In the genomic region with DNA sequence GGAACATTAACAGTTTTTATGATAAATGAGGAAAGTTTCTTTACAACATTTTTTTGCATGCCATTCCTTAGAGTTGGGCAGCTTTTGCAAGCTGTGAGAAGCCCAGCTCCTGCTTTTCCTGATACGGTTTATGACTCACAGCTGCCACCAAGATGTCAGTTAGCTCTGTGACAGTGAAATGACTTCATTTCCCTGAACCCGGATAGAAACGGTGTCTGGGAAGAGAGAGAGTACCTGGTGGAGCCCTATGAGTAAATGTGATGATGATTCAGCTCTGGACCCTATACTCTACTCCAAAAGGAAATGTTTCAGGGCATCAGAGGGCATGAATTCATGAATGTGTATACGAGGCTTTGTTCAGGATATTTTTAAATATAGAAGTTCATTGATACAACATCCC, we compare ENCODE assay signal across 22 cellular contexts.
DNase-seq lines count a peak whose midpoint lies in the region; ATAC-seq lines count a peak whose summit lies in the region.
"Had no signal": no experiment of that assay in that cellular context is flagged by ENCODE, and none has a peak within 500 bp of the region (broad histone marks: within the 10 kb centered on the region; RNA-seq: fewer than 3 reads in every experiment).

No MANE protein-coding gene starts in this region.

- H3K4me1 Mint-ChIP-seq in CD4-positive, alpha-beta memory T cell, result no peaks in the 10 kb centered on the region
- H3K4me1 Mint-ChIP-seq: H9 had no signal

- no peak overlapping the region for H3K27ac Mint-ChIP-seq in CD4-positive, alpha-beta memory T cell
- H3K27ac Mint-ChIP-seq: H9; natural killer cell treated with Interleukin-12 subunit alpha and Interleukin-12 subunit beta and Interleukin-15 and Interleukin-18, amount 100 ng/mL, for 72 hours had no signal

- intact Hi-C loops in CD4-positive, alpha-beta memory T cell (cut with micrococcal nuclease), result no loop called here

- H3K4me3 Mint-ChIP-seq in CD4-positive, alpha-beta memory T cell, result no peak overlapping the region
- H3K4me3 Mint-ChIP-seq: H9; natural killer cell treated with Interleukin-12 subunit alpha and Interleukin-12 subunit beta and Interleukin-15 and Interleukin-18, amount 100 ng/mL, for 72 hours had no signal

- H3K4me1 ChIP-seq in CD4-positive, alpha-beta memory T cell (ENCODE audit: insufficient read depth, low read length), result no peaks in the 10 kb centered on the region
- H3K4me1 ChIP-seq: BE2C, transverse colon had no signal

- H3K27me3 ChIP-seq in CD4-positive, alpha-beta memory T cell (ENCODE audit: insufficient read depth, low read length), result no peaks in the 10 kb centered on the region
- H3K27me3 ChIP-seq: BE2C, transverse colon had no signal

- no peaks in the 10 kb centered on the region for H3K27me3 Mint-ChIP-seq in CD4-positive, alpha-beta memory T cell

- no peaks in the 10 kb centered on the region for H3K36me3 Mint-ChIP-seq in CD4-positive, alpha-beta memory T cell
- H3K36me3 Mint-ChIP-seq: natural killer cell treated with Interleukin-12 subunit alpha and Interleukin-12 subunit beta and Interleukin-15 and Interleukin-18, amount 100 ng/mL, for 72 hours had no signal

- POLR2A ChIA-PET in CD4-positive, alpha-beta memory T cell (lab: Charles Lee; ENCODE audit: partially characterized antibody), result no interaction called here

- H3K36me3 ChIP-seq in CD4-positive, alpha-beta memory T cell (ENCODE audit: insufficient read depth, low read length), result no peaks in the 10 kb centered on the region
- H3K36me3 ChIP-seq: BE2C, transverse colon had no signal

- no peak overlapping the region for H3K4me3 ChIP-seq in CD4-positive, alpha-beta memory T cell (ENCODE audit: low read length in 2 of 2)
- H3K4me3 ChIP-seq: transverse colon had no signal

- no peak for ATAC-seq in HG02870 (IDR thresholded peaks at IDR 0.05; ENCODE audit: unreplicated experiment)
- ATAC-seq: natural killer cell treated with Interleukin-12 subunit alpha and Interleukin-12 subunit beta and Interleukin-15 and Interleukin-18, amount 100 ng/mL, for 72 hours had no signal

- CTCF ChIA-PET in CD4-positive, alpha-beta memory T cell (lab: Charles Lee; ENCODE audit: partially characterized antibody), result interaction anchor here (0.6 kb wide), 1 partner anchor 13 kb away, joined by 3 read pairs; no protein-coding TSS in a partner anchor

- DNase-seq in Daoy (ENCODE audit: low read depth) (peak; percentile 13), LHCN-M2 (ENCODE audit: low read depth) (peak; percentile 51), cerebellar cortex (ENCODE audit: low spot score) (peak; percentile 31), myocyte (ENCODE audit: low read depth) (peak; percentile 50), NCI-H2107 (lab: John Stamatoyannopoulos, UW) (no peak)
- no peak for DNase-seq in CD4-positive, alpha-beta memory T cell
- no peak for DNase-seq in activated naive CD4-positive, alpha-beta T cell treated with Interleukin-2 at 50 U/mL for 16 hours
- DNase-seq: activated CD8-positive, alpha-beta memory T cell treated with anti-CD3 and anti-CD28 coated beads, Interleukin-2, amount 50 U/mL, for 4 hours; activated gamma-delta T cell treated with Interleukin-2 at 50 U/mL for 16 hours; BE2C; cortex of kidney; erythroblast; H9; Karpas-422; NCI-H1436; NCI-H2227 treated with DMSO at 0.1 percent for 48 hours; SHP77 treated with DMSO at 0.1 percent for 48 hours; stimulated activated naive CD4-positive, alpha-beta T cell treated with Interleukin-2 at 50 U/mL for 16 hours; T-helper 2 cell; transverse colon had no signal

- no peaks in the 10 kb centered on the region for H3K9me3 ChIP-seq in CD4-positive, alpha-beta memory T cell (ENCODE audit: control insufficient read depth in 1 of 2, low read length in 2 of 2)
- H3K9me3 ChIP-seq: BE2C, transverse colon had no signal

- H3K9me3 Mint-ChIP-seq in CD4-positive, alpha-beta memory T cell, result no peaks in the 10 kb centered on the region
- H3K9me3 Mint-ChIP-seq: H9; natural killer cell treated with Interleukin-12 subunit alpha and Interleukin-12 subunit beta and Interleukin-15 and Interleukin-18, amount 100 ng/mL, for 72 hours had no signal

- no peak overlapping the region for H3K27ac ChIP-seq in CD4-positive, alpha-beta memory T cell (ENCODE audit: low read depth, low read length)
- H3K27ac ChIP-seq: transverse colon had no signal

Comparison
In these comparisons a context has a peak if more than half of its experiments do, and no peak if none do; other contexts are left out.
1. DNase-seq: peak in Daoy (single experiment), LHCN-M2 (single experiment), cerebellar cortex (single experiment) and myocyte (single experiment); none in CD4-positive, alpha-beta memory T cell (0 of 5), activated naive CD4-positive, alpha-beta T cell treated with Interleukin-2 at 50 U/mL for 16 hours (single experiment) and NCI-H2107 (single experiment).